Comparison of ENCODE assay signal across 8 cellular contexts in the genomic region with DNA sequence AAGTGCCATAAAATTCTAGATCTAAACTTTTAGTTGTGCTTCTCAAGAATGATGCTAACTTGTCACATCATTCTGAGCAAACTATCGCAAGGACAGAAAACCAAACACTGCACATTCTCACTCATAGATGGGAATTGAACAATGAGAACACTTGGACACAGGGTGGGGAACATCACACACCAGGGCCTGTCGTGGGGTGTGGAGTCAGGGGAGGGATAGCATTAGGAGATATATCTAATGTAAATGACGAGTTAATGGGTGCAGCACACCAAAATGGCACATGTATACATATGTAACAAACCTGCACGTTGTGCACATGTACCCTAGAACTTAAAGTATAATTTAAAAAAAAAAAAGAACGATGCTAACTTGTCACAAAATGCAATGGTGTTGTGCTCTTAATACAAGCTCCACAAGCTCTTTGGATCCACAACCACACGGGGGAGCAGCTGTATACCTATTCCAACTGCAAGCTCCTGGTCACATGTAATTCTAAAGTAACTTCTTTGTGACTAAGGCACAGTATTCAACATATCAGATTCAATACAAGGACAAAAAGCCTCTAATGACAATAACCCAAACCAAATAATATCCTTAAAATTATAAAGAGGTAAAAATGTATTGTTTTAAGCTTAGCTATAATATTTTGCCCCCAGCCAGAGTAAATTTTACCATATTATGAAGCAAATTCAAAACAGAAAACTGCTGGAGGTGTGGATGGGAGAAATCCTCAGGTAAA. TPM values are rescaled to one million over a fixed set of nuclear protein-coding genes. Genes with fewer than 3 reads are reported as not detected.
A peak's percentile ranks its signal among the peaks of the same experiment; 100 is the strongest.
DNase-seq lines count a peak whose midpoint lies in the region; ATAC-seq and TF ChIP-seq lines count a peak whose summit lies in the region.
"Not testable (repeated sequence)": the region's sequence is repeated elsewhere in the genome, so short reads cannot be mapped to it uniquely, and the experiment has no call there.

No MANE protein-coding gene starts in this region.

- peak in 7 of 10 experiments; percentile 12 to 36 (median 19) for DNase-seq in CD4-positive, alpha-beta T cell
- peak; percentile 44 for DNase-seq in NCI-H345 (lab: John Stamatoyannopoulos, UW)
- DNase-seq in activated CD4-positive, alpha-beta T cell treated with anti-CD3 and anti-CD28 coated beads for 36 hours = peak; percentile 68
- DNase-seq in dedifferentiated amniotic fluid mesenchymal stem cell (ENCODE audit: extremely low spot score) = peak; percentile 55
- peak; percentile 62 for DNase-seq in kidney tubule cell (ENCODE audit: low spot score)
- DNase-seq in stimulated activated CD4-positive, alpha-beta T cell treated with anti-CD3 and anti-CD28 coated beads, Interleukin-2, amount 100 ng/mL, for 24 hours = peak; percentile 39 to 55

- not testable (repeated sequence) for H3K9me3 ChIP-seq in CD4-positive, alpha-beta T cell (ENCODE audit: control insufficient read depth, low read length)

- peak; percentile 24 for TF ChIP-seq CTCF in CD4-positive, alpha-beta T cell (IDR thresholded peaks at IDR 0.05)

- peaks cover 66% of the 10 kb centered on the region for H3K4me1 Mint-ChIP-seq in CD4-positive, alpha-beta T cell (ENCODE audit: low read depth)
- H3K4me1 Mint-ChIP-seq in activated CD4-positive, alpha-beta T cell treated with anti-CD3 and anti-CD28 coated beads for 36 hours = peaks cover 33% of the 10 kb centered on the region

- intact Hi-C loops in CD4-positive, alpha-beta T cell (cut with DNase I, micrococcal nuclease) = not testable (repeated sequence)
- intact Hi-C loops in activated CD4-positive, alpha-beta T cell treated with anti-CD3 and anti-CD28 coated beads for 36 hours (cut with DNase I, micrococcal nuclease) = loop anchor here in 1 of 2 experiments (1.0 to 5.0 kb wide), 2 partner anchors 514 to 558 kb away; no protein-coding TSS in a partner anchor

- not testable (repeated sequence) for H3K4me3 Mint-ChIP-seq in CD4-positive, alpha-beta T cell; activated CD4-positive, alpha-beta T cell treated with anti-CD3 and anti-CD28 coated beads for 36 hours

- ATAC-seq in CD4-positive, alpha-beta T cell (ENCODE audit: poor library complexity) = peak; percentile 62
- ATAC-seq in GM19372 (IDR thresholded peaks at IDR 0.05; ENCODE audit: low read depth, unreplicated experiment) (peak; percentile 34), HG03457 (IDR thresholded peaks at IDR 0.05; ENCODE audit: unreplicated experiment) (peak; percentile 41)
- ATAC-seq in activated CD4-positive, alpha-beta T cell treated with anti-CD3 and anti-CD28 coated beads for 36 hours = peak; percentile 61

- peaks cover 19% of the 10 kb centered on the region for H3K36me3 Mint-ChIP-seq in CD4-positive, alpha-beta T cell (ENCODE audit: low read depth)
- not testable (repeated sequence) for H3K36me3 Mint-ChIP-seq in activated CD4-positive, alpha-beta T cell treated with anti-CD3 and anti-CD28 coated beads for 36 hours (ENCODE audit: low read depth)

- CTCF ChIA-PET in CD4-positive, alpha-beta T cell (lab: Charles Lee) = not testable (repeated sequence)
- CTCF ChIA-PET in activated CD4-positive, alpha-beta T cell treated with anti-CD3 and anti-CD28 coated beads for 36 hours (lab: Charles Lee) = interaction anchor here (0.5 to 1.9 kb wide), 7 partner anchors 10 to 79 kb away, joined by 3 to 6 read pairs (median 4); no protein-coding TSS in a partner anchor

- POLR2A ChIA-PET in CD4-positive, alpha-beta T cell (lab: Charles Lee); activated CD4-positive, alpha-beta T cell treated with anti-CD3 and anti-CD28 coated beads for 36 hours (lab: Charles Lee): not testable (repeated sequence)

- H3K27ac Mint-ChIP-seq in CD4-positive, alpha-beta T cell; activated CD4-positive, alpha-beta T cell treated with anti-CD3 and anti-CD28 coated beads for 36 hours: not testable (repeated sequence)

- H3K9me3 Mint-ChIP-seq in CD4-positive, alpha-beta T cell; activated CD4-positive, alpha-beta T cell treated with anti-CD3 and anti-CD28 coated beads for 36 hours (ENCODE audit: low read depth): not testable (repeated sequence)

- not testable (repeated sequence) for H3K27me3 ChIP-seq in CD4-positive, alpha-beta T cell (ENCODE audit: control insufficient read depth, insufficient read depth, low read length)

- not testable (repeated sequence) for H3K27ac ChIP-seq in CD4-positive, alpha-beta T cell (ENCODE audit: low read depth, low read length)

- not testable (repeated sequence) for H3K27me3 Mint-ChIP-seq in CD4-positive, alpha-beta T cell; activated CD4-positive, alpha-beta T cell treated with anti-CD3 and anti-CD28 coated beads for 36 hours

RNA-seq across cellular contexts. Expression of gene RAB3GAP2, which starts 53.7 kb away (rescaled TPM):
- total RNA-seq in CD4-positive, alpha-beta T cell = 10 to 100 TPM; 34.7 to 39.4 TPM
- 10 to 100 TPM; 50.6 to 67.3 TPM for total RNA-seq in activated CD4-positive, alpha-beta T cell treated with anti-CD3 and anti-CD28 coated beads for 36 hours
